ENCODE assay signal across 7 cellular contexts in the genomic region with DNA sequence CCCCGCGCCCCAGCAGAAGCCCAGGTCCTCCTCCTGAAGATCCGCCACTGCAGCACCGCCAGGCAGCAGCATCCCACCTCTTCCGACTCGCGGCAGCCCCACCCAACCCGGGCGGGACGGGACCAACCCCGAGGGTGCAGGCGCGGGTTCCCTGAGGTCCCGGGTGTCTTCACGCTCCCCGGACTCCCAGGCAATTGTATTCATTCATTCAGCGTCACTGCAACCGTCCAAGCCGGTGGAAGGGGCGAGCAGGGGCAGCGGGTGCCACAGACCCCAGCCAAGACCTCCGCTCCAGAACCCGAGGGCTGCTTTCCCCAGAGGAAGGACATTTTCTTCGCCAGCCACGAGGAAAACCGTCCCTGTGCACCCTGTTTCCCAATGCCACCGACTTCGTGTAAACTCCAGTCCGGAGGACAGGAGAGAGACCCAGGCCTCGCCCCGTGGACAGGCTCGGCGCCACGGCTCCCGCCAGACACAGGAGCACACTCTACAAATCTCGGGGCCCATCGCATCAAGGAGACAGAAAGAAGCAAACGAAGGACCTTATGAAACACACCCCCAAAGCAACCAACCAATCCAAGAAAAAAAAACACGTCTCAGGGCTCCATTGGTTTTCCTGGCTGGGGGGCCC.
DNase-seq lines count a peak whose midpoint lies in the region; ATAC-seq and TF ChIP-seq lines count a peak whose summit lies in the region.
"Not testable (repeated sequence)": the region's sequence is repeated elsewhere in the genome, so short reads cannot be mapped to it uniquely, and the experiment has no call there.

No MANE protein-coding gene starts in this region.

- H3K27ac Mint-ChIP-seq in activated B cell treated with CpG ODN at 0.5 μM for 24 hours = not testable (repeated sequence)

- H3K36me3 Mint-ChIP-seq in activated B cell treated with CpG ODN at 0.5 μM for 24 hours (ENCODE audit: low read depth) = not testable (repeated sequence)

- H3K4me1 ChIP-seq in HUES64 (ENCODE audit: insufficient read depth, low read length); mammary epithelial cell (ENCODE audit: insufficient read depth, low read length); left ventricle myocardium inferior; lower lobe of right lung: not testable (repeated sequence)
- H3K4me1 ChIP-seq in spleen = peaks cover 0 to 15% (median 0%) of the 10 kb centered on the region in 6 donors

- not testable (repeated sequence) for H3K36me3 ChIP-seq in HUES64 (ENCODE audit: insufficient read depth, low read length); mammary epithelial cell (ENCODE audit: insufficient read depth, low read length); left ventricle myocardium inferior; lower lobe of right lung; spleen

- not testable (repeated sequence) for TF ChIP-seq POLR2A in spleen (IDR thresholded peaks at IDR 0.05)

- not testable (repeated sequence) for H3K27ac ChIP-seq in HUES64 (ENCODE audit: low read depth, low read length); mammary epithelial cell (ENCODE audit: insufficient read depth, low read depth, low read length)
- H3K27ac ChIP-seq in left ventricle myocardium inferior (replicated peaks) (peak overlapping the region; percentile 50), lower lobe of right lung (peak overlapping the region; percentile 53), spleen (peak overlapping the region in 7 of 8 donors; percentile 39 to 79 (median 67))

- H3K27me3 ChIP-seq in HUES64 (ENCODE audit: insufficient read depth, low read length) (peaks cover 30% of the 10 kb centered on the region), left ventricle myocardium inferior (ENCODE audit: low read depth) (peaks cover 57% of the 10 kb centered on the region), spleen (replicated peaks in 1 of 7) (peaks cover 0 to 34% (median 0%) of the 10 kb centered on the region in 7 donors)
- H3K27me3 ChIP-seq in mammary epithelial cell (ENCODE audit: insufficient read depth, low read length); lower lobe of right lung (ENCODE audit: low read depth): not testable (repeated sequence)

- H3K9me3 ChIP-seq in HUES64 (ENCODE audit: insufficient read depth, low read depth, low read length) = peaks cover 15% of the 10 kb centered on the region; the same call in 1 of the 2 replicates
- H3K9me3 ChIP-seq in mammary epithelial cell (replicated peaks; ENCODE audit: insufficient read depth, low read length); lower lobe of right lung: not testable (repeated sequence)
- H3K9me3 ChIP-seq in left ventricle myocardium inferior (replicated peaks) = peaks cover 31% of the 10 kb centered on the region
- H3K9me3 ChIP-seq in spleen = peaks cover 0 to 66% (median 49%) of the 10 kb centered on the region in 8 donors

- in situ Hi-C loops in mammary epithelial cell (cut with MboI; ENCODE audit: low sequenced_read_pairs in 2 of 2) = not testable (repeated sequence)

- not testable (repeated sequence) for H3K79me2 ChIP-seq in mammary epithelial cell (ENCODE audit: insufficient read depth, low read length)

- H3K9me3 Mint-ChIP-seq in activated B cell treated with CpG ODN at 0.5 μM for 24 hours = peaks cover 12% of the 10 kb centered on the region

- 86% methylated on average over 39 of the region's 39 CpGs for WGBS in HUES64
- 70% methylated on average over 2 of the region's 39 CpGs for WGBS in mammary epithelial cell (ENCODE audit: low coverage, missing lambda C conversion rate)
- WGBS in spleen, 5 donors = 23 to 67% (median 45%) methylated on average over 32 to 39 of the region's 39 CpGs

- H3K4me3 ChIP-seq in GM12865 (ENCODE audit: low read depth, low read length) (peak overlapping the region; percentile 50), HUES64 (ENCODE audit: low read length) (peak overlapping the region; percentile 31), mammary epithelial cell (replicated peaks in 1 of 3; ENCODE audit: insufficient read depth in 1 of 3, low read depth in 2 of 3, low read length in 3 of 3) (peak overlapping the region in 1 of 3 experiments; percentile 41), left ventricle myocardium inferior (peak overlapping the region; percentile 47), lower lobe of right lung (peak overlapping the region; percentile 37), spleen (peak overlapping the region; percentile 9 to 61 (median 34))

- H3K4me3 Mint-ChIP-seq in activated B cell treated with CpG ODN at 0.5 μM for 24 hours = peak overlapping the region; percentile 3

- not testable (repeated sequence) for DNase-seq in GM12865 (ENCODE audit: low read depth); activated B cell treated with CpG ODN at 0.5 μM for 24 hours; mammary epithelial cell
- DNase-seq in left ventricle myocardium inferior = peak; percentile 12
- DNase-seq in lower lobe of right lung = peak; percentile 50
- peak; percentile 81 for DNase-seq in spleen

- H3K4me2 ChIP-seq in mammary epithelial cell (ENCODE audit: insufficient read depth, low read depth, low read length) = peak overlapping the region; percentile 64

- not testable (repeated sequence) for ATAC-seq in activated B cell treated with CpG ODN at 0.5 μM for 24 hours (ENCODE audit: low read depth); lower lobe of right lung

- peak overlapping the region; percentile 74 for H2AFZ ChIP-seq in mammary epithelial cell (ENCODE audit: low read depth, low read length)

- H3K9ac ChIP-seq in HUES64 (ENCODE audit: low read depth, low read length); mammary epithelial cell (ENCODE audit: insufficient read depth, low read length): not testable (repeated sequence)

- CTCF ChIA-PET in activated B cell treated with CpG ODN at 0.5 μM for 24 hours (lab: Charles Lee); mammary epithelial cell (lab: Charles Lee; ENCODE audit: low non-redundant PET): not testable (repeated sequence)

- POLR2A ChIA-PET in activated B cell treated with CpG ODN at 0.5 μM for 24 hours (lab: Charles Lee) = not testable (repeated sequence)

- intact Hi-C loops in activated B cell treated with CpG ODN at 0.5 μM for 24 hours (cut with micrococcal nuclease); mammary epithelial cell (cut with micrococcal nuclease); left ventricle myocardium inferior (cut with micrococcal nuclease); lower lobe of right lung (cut with DNase I); spleen (cut with DNase I; ENCODE audit: low total_unique reads): not testable (repeated sequence)

- peaks cover 12% of the 10 kb centered on the region for H3K4me1 Mint-ChIP-seq in activated B cell treated with CpG ODN at 0.5 μM for 24 hours

- not testable (repeated sequence) for H4K20me1 ChIP-seq in mammary epithelial cell (ENCODE audit: insufficient read depth, low read length)

- not testable (repeated sequence) for H3K27me3 Mint-ChIP-seq in activated B cell treated with CpG ODN at 0.5 μM for 24 hours

- not testable (repeated sequence) for TF ChIP-seq CTCF in GM12865 (IDR thresholded peaks at IDR 0.05; ENCODE audit: insufficient read depth, low read depth, low read length, missing control alignments); activated B cell treated with CpG ODN at 0.5 μM for 24 hours (IDR thresholded peaks at IDR 0.05); mammary epithelial cell (conservative IDR thresholded peaks at IDR 0.05 in 1 of 2, IDR thresholded peaks at IDR 0.05 in 1 of 2; ENCODE audit: extremely low read depth in 1 of 2, insufficient read depth in 1 of 2, low read depth in 1 of 2, low read length in 2 of 2); left ventricle myocardium inferior (IDR thresholded peaks at IDR 0.05; ENCODE audit: borderline replicate concordance); lower lobe of right lung (IDR thresholded peaks at IDR 0.05); spleen (IDR thresholded peaks at IDR 0.05 in 8 of 11, conservative IDR thresholded peaks at IDR 0.05 in 3 of 11)

- not testable (repeated sequence) for BruUV-seq in mammary epithelial cell (replicated peaks; lab: Mats Ljungman, UMichigan)

- dilution Hi-C loops in mammary epithelial cell (cut with HindIII; ENCODE audit: low sequenced_read_pairs) = not testable (repeated sequence)
